ENCODE assay signal across 18 cellular contexts in the genomic region with DNA sequence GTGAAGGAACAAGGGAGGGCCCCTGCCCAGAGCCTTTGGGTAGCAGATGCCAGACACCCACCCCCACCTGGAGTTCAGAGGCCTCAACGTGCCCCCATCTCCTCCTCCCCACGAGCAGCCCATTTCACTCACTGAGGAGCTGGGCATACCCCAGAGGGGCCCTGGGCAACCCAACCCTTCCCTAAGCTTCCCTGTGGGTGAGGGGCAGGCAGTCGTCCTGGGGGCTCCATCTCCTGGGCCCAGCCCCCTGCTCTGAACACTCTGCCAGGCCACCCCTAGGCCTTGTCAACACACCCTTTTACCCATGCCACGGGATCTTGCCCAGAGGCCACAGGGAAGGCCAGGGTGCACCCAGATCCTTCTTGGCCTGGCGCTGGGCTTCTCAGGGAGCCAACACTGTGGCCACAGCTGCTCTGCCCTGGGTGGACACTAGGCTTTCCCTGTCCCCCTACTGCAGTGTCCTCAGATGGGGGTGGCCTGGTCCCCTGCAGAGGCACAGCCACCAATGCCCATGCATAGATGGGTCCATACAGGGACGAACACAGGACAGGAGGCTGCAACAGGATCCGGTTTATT. TPM values are rescaled to one million over a fixed set of nuclear protein-coding genes. Genes with fewer than 3 reads are reported as not detected.
DNase-seq lines count a peak whose midpoint lies in the region; ATAC-seq, FAIRE-seq and TF ChIP-seq lines count a peak whose summit lies in the region.
"Had no signal": no experiment of that assay in that cellular context is flagged by ENCODE, and none has a peak within 500 bp of the region (broad histone marks: within the 10 kb centered on the region; RNA-seq: fewer than 3 reads in every experiment).

No MANE protein-coding gene starts in this region.

- H3K4me1 Mint-ChIP-seq in HFFc6 (ENCODE audit: low read depth) (peaks cover 65% of the 10 kb centered on the region), neural crest cell (peaks cover 37% of the 10 kb centered on the region)

- no peak for TF ChIP-seq CTCF in HFFc6 (IDR thresholded peaks at IDR 0.05)
- TF ChIP-seq CTCF in GM12878 (IDR thresholded peaks at IDR 0.05 in 2 of 3, conservative IDR thresholded peaks at IDR 0.05 in 1 of 3; ENCODE audit: control insufficient read depth in 2 of 3, extremely low read depth in 1 of 3, insufficient read depth in 1 of 3, low read depth in 3 of 3, low read length in 3 of 3) = no peak
- TF ChIP-seq CTCF in neural crest cell (conservative IDR thresholded peaks at IDR 0.05) = no peak

- TF ChIP-seq POLR2A in GM12878 (IDR thresholded peaks at IDR 0.05; ENCODE audit: low read depth, low read length) = no peak

- CTCF ChIA-PET in GM12878 (lab: Yijun Ruan, JAX) = interaction anchor here (2.1 kb wide), 1 partner anchor 31 kb away, joined by 15 read pairs; a partner anchor contains a TSS

- no peak for TF ChIP-seq RAD21 in GM12878 (IDR thresholded peaks at IDR 0.05; ENCODE audit: insufficient read depth, low read depth, low read length)

- in situ Hi-C loops in GM12878 (cut with MboI) = no loop called here

- RAD21 ChIA-PET in GM12878 (lab: Charles Lee; ENCODE audit: unreplicated experiment) = no interaction called here

- H2AFZ ChIP-seq in ACC112 (ENCODE audit: low read length, unreplicated experiment) (no peak overlapping the region), GM12878 (ENCODE audit: control insufficient read depth, low read depth, low read length) (no peak overlapping the region)

- peaks cover 4% of the 10 kb centered on the region for H3K27me3 Mint-ChIP-seq in HFFc6 (ENCODE audit: insufficient read depth)
- H3K27me3 Mint-ChIP-seq in neural crest cell (ENCODE audit: low read depth) = peaks cover 25% of the 10 kb centered on the region

- H3K4me2 ChIP-seq in GM12878 (ENCODE audit: control insufficient read depth, insufficient read depth) = peak overlapping the region; percentile 89

- peaks cover 11% of the 10 kb centered on the region; the same call in 1 of the 2 replicates for H3K36me3 Mint-ChIP-seq in HFFc6 (ENCODE audit: low read depth)
- H3K36me3 Mint-ChIP-seq in neural crest cell (ENCODE audit: low read depth) = no peaks in the 10 kb centered on the region
- H3K36me3 Mint-ChIP-seq: activated CD8-positive, alpha-beta memory T cell treated with anti-CD3 and anti-CD28 coated beads, Interleukin-2, amount 10 ng/mL, durations not matched to agents 7 days and 5 days had no signal

- SMC1A ChIA-PET in GM12878 (lab: Charles Lee; ENCODE audit: uncharacterized antibody, unreplicated experiment) = no interaction called here

- no peak for ATAC-seq in GM12878
- no peak for ATAC-seq in HG03095 (IDR thresholded peaks at IDR 0.05; ENCODE audit: unreplicated experiment)
- ATAC-seq: activated CD8-positive, alpha-beta memory T cell treated with anti-CD3 and anti-CD28 coated beads, Interleukin-2, amount 10 ng/mL, durations not matched to agents 7 days and 5 days had no signal

- H3K27ac ChIP-seq in ACC112 (ENCODE audit: low read depth, low read length) (peak overlapping the region; percentile 64), GM12878 (ENCODE audit: control insufficient read depth, insufficient read depth) (0 out of 2 replicates have a peak overlapping the region, but pooled peaks have one; percentile 48)
- H3K27ac ChIP-seq: SJSA1 had no signal

- H3K36me3 ChIP-seq in ACC112 (ENCODE audit: insufficient read depth, low read length) (no peaks in the 10 kb centered on the region), GM12878 (ENCODE audit: control insufficient read depth in 2 of 2, insufficient read depth in 2 of 2, low read length in 1 of 2) (peaks cover 0 to 1% of the 10 kb centered on the region in 2 experiments; a peak in 2 of 4 replicates)

- TF ChIP-seq EP300 in GM12878 (IDR thresholded peaks at IDR 0.05; ENCODE audit: borderline replicate concordance in 1 of 2, control insufficient read depth in 1 of 2, low read depth in 2 of 2, low read length in 2 of 2) = no peak

- intact Hi-C loops in GM12878 (cut with micrococcal nuclease; ENCODE audit: unreplicated experiment) = loop anchor here (5.0 kb wide), 2 partner anchors 257 to 272 kb away; a partner anchor contains a TSS

- no peak for FAIRE-seq in GM12878 (lab: Jason Lieb, UNC)

- H3K9me3 Mint-ChIP-seq in HFFc6 = no peaks in the 10 kb centered on the region
- H3K9me3 Mint-ChIP-seq in neural crest cell = no peaks in the 10 kb centered on the region

- no peaks in the 10 kb centered on the region for H3K27me3 ChIP-seq in ACC112 (ENCODE audit: insufficient read depth, low read length)
- peaks cover under 1 to 1% of the 10 kb centered on the region in 2 experiments; a peak in 2 of 4 replicates for H3K27me3 ChIP-seq in GM12878 (replicated peaks in 1 of 2; ENCODE audit: control insufficient read depth in 2 of 2, insufficient read depth in 2 of 2, low read length in 1 of 2)
- H3K27me3 ChIP-seq: SJSA1 had no signal

- no peaks in the 10 kb centered on the region for H3K9me3 ChIP-seq in GM12878 (replicated peaks; ENCODE audit: control insufficient read depth, insufficient read depth, low read length)

- H3K4me3 Mint-ChIP-seq in HFFc6 (peak overlapping the region; percentile 34; the same call in 1 of the 2 replicates), neural crest cell (peak overlapping the region; percentile 95)

- 78% methylated on average over 7 of the region's 7 CpGs for WGBS in GM12878 (ENCODE audit: insufficient coverage, insufficient replicate concordance, low lambda C conversion rate, missing lambda C conversion rate)

- peak overlapping the region; percentile 98 for H3K27ac Mint-ChIP-seq in HFFc6
- no peak overlapping the region for H3K27ac Mint-ChIP-seq in neural crest cell (ENCODE audit: unreplicated experiment)
- H3K27ac Mint-ChIP-seq: progenitor cell of endocrine pancreas had no signal

- POLR2A ChIA-PET in GM12878 (lab: Charles Lee) = interaction anchor here (0.6 to 1.2 kb wide), 4 partner anchors 14 to 304 kb away, joined by 3 to 8 read pairs (median 4); a partner anchor contains a TSS

- DNase-seq in HFFc6 (no peak), GM12878 (ENCODE audit: low read depth, low spot score) (no peak), neural crest cell (ENCODE audit: low read depth, low spot score) (no peak), NCI-H1105 treated with DMSO at 0.1 percent for 48 hours (lab: John Stamatoyannopoulos, UW) (no peak), MV-4-11 (lab: John Stamatoyannopoulos, UW) (no peak), COR-L47 (lab: John Stamatoyannopoulos, UW) (no peak)
- DNase-seq: activated CD8-positive, alpha-beta memory T cell treated with anti-CD3 and anti-CD28 coated beads, Interleukin-2, amount 10 ng/mL, durations not matched to agents 7 days and 5 days; midbrain; NCI-H1417 treated with DMSO at 0.1 percent for 48 hours; NCI-H748 treated with DMSO at 0.1 percent for 48 hours; stimulated activated CD4-positive, alpha-beta T cell treated with anti-CD3 and anti-CD28 coated beads, Interleukin-2, amount 100 ng/mL, for 48 hours; stimulated activated naive CD4-positive, alpha-beta T cell treated with Interleukin-2 at 50 U/mL for 16 hours had no signal

- H3K4me3 ChIP-seq in ACC112 (ENCODE audit: low read depth, low read length) (0 out of 2 replicates have a peak overlapping the region, but pooled peaks have one; percentile 5), GM12878 (peak overlapping the region; percentile 95; the same call in 1 of the 2 replicates)
- H3K4me3 ChIP-seq: SJSA1 had no signal

- BruUV-seq in GM12878 (replicated peaks; lab: Mats Ljungman, UMichigan) = no TSS peak

- H3K9ac ChIP-seq in GM12878 (ENCODE audit: control insufficient read depth, insufficient read depth, low read length) = no peak overlapping the region

- H3K4me1 ChIP-seq in ACC112 (ENCODE audit: control insufficient read depth, insufficient read depth, low read length, unreplicated experiment) (peaks cover 29% of the 10 kb centered on the region), GM12878 (ENCODE audit: control insufficient read depth, insufficient read depth, low read length) (peaks cover 36% of the 10 kb centered on the region)

- no peaks in the 10 kb centered on the region for H4K20me1 ChIP-seq in GM12878 (ENCODE audit: control insufficient read depth, insufficient read depth)

- H3K79me2 ChIP-seq in ACC112 (ENCODE audit: control insufficient read depth, insufficient read depth, low read length, unreplicated experiment) (peaks cover 37% of the 10 kb centered on the region), GM12878 (ENCODE audit: control insufficient read depth, insufficient read depth, low read length) (peaks cover 49% of the 10 kb centered on the region)

RNA-seq across cellular contexts. Expression of a gene that starts 3.4 kb away (rescaled TPM):
- 100 to 1,000 TPM; 102 to 124 (median 108) TPM for total RNA-seq in HFFc6 (2021; fragmentation: NEBNext Ultra II Directional; extraction: Animal tissue kit (Norgen Biotek cat#: 25700))
- total RNA-seq in GM12878 (2013; cell fraction: nucleolus; rRNA removed) = 13.4 and 14.8 TPM in 2 replicates
- total RNA-seq in GM12878 (2014; rRNA removed) (64.5 and 75.9 TPM in 2 replicates), GM12878 (2014; rRNA removed; fragmentation: Illumina TruSeq; extraction: Trizol) (18.9 and 20.2 TPM in 2 replicates), GM12878 (2021) (79.0 and 90.6 TPM in 2 replicates), neural crest cell (172 and 173 TPM in 2 replicates)
- polyA plus RNA-seq in GM12878 (2011; ENCODE audit: low read depth) = 30.4 TPM
- polyA plus RNA-seq in GM12878 (2011; rRNA removed) (9.9 and 21.2 TPM in 2 replicates), GM12878 (2014; fragmentation: Illumina TruSeq; extraction: Trizol) (10.8 and 27.5 TPM in 2 replicates), GM12878 (2014; fragmentation: Nextera tagmentation; extraction: Ambion mirVana) (1 to 10 TPM; 2.3 to 7.8 TPM), GM12878 (2014; rRNA removed) (59.8 and 67.2 TPM in 2 replicates), GM12878 (2016; fragmentation: Nextera tagmentation; extraction: Ambion mirVana) (10 to 100 TPM; 33.2 to 75.3 TPM)
- 54.7 and 56.4 TPM in 2 replicates for polyA plus RNA-seq in GM12878 (2011; cell fraction: cytosol; rRNA removed)
- polyA plus RNA-seq in GM12878 (2011; cell fraction: nucleus; rRNA removed) = 41.4 and 46.8 TPM in 2 replicates
- polyA plus RNA-seq in GM12878 (2012) = 57.4 and 70.6 TPM in 2 replicates
- polyA minus RNA-seq in GM12878 (2011; rRNA and poly(A)+ RNA removed) = 17.8 and 31.0 TPM in 2 replicates
- 17.1 and 18.1 TPM in 2 replicates for polyA minus RNA-seq in GM12878 (2011; cell fraction: cytosol; rRNA and poly(A)+ RNA removed)
- 8.6 and 17.0 TPM in 2 replicates for polyA minus RNA-seq in GM12878 (2011; cell fraction: nucleus; rRNA and poly(A)+ RNA removed)

RNA-seq across cellular contexts. Expression of a gene that starts 25.0 kb away (rescaled TPM):
- total RNA-seq in HFFc6 (2021; fragmentation: NEBNext Ultra II Directional; extraction: Animal tissue kit (Norgen Biotek cat#: 25700)) = not detected
- total RNA-seq in GM12878 (2013; cell fraction: nucleolus; rRNA removed) = not detected in 2 replicates
- not detected in 2 replicates for total RNA-seq in GM12878 (2014; rRNA removed)
- not detected in 2 replicates for total RNA-seq in GM12878 (2014; rRNA removed; fragmentation: Illumina TruSeq; extraction: Trizol)
- not detected in 2 replicates for total RNA-seq in GM12878 (2021)
- polyA plus RNA-seq in GM12878 (2011; ENCODE audit: low read depth) = not detected
- not detected in 2 replicates for polyA plus RNA-seq in GM12878 (2011; rRNA removed)
- polyA plus RNA-seq in GM12878 (2011; cell fraction: cytosol; rRNA removed) = not detected in 2 replicates
- polyA plus RNA-seq in GM12878 (2011; cell fraction: nucleus; rRNA removed) = not detected in 2 replicates
- not detected in 2 replicates for polyA plus RNA-seq in GM12878 (2012)
- not detected in 2 replicates for polyA plus RNA-seq in GM12878 (2014; fragmentation: Illumina TruSeq; extraction: Trizol)
- polyA plus RNA-seq in GM12878 (2014; fragmentation: Nextera tagmentation; extraction: Ambion mirVana) = not detected
- polyA plus RNA-seq in GM12878 (2014; rRNA removed) = not detected in 2 replicates
- not detected for polyA plus RNA-seq in GM12878 (2016; fragmentation: Nextera tagmentation; extraction: Ambion mirVana)
- not detected in 2 replicates for polyA minus RNA-seq in GM12878 (2011; rRNA and poly(A)+ RNA removed)
- not detected in 2 replicates for polyA minus RNA-seq in GM12878 (2011; cell fraction: cytosol; rRNA and poly(A)+ RNA removed)
- polyA minus RNA-seq in GM12878 (2011; cell fraction: nucleus; rRNA and poly(A)+ RNA removed) = not detected in 2 replicates
- not detected in 2 replicates for total RNA-seq in neural crest cell
- total RNA-seq: activated CD8-positive, alpha-beta memory T cell treated with anti-CD3 and anti-CD28 coated beads, Interleukin-2, amount 10 ng/mL, durations not matched to agents 7 days and 5 days; epithelial cell of proximal tubule; H4; progenitor cell of endocrine pancreas; SJSA1 had no signal

RNA-seq across cellular contexts. Expression of a gene that starts 30.7 kb away (rescaled TPM):
- 10 to 100 TPM; 16.6 to 19.2 (median 17.6) TPM for total RNA-seq in HFFc6 (2021; fragmentation: NEBNext Ultra II Directional; extraction: Animal tissue kit (Norgen Biotek cat#: 25700))
- 9.8 and 14.9 TPM in 2 replicates for total RNA-seq in GM12878 (2013; cell fraction: nucleolus; rRNA removed)
- 12.5 and 13.5 TPM in 2 replicates for total RNA-seq in GM12878 (2014; rRNA removed)
- total RNA-seq in GM12878 (2014; rRNA removed; fragmentation: Illumina TruSeq; extraction: Trizol) = 6.0 and 6.4 TPM in 2 replicates
- total RNA-seq in GM12878 (2021) = 17.9 and 18.3 TPM in 2 replicates
- 4.2 TPM for polyA plus RNA-seq in GM12878 (2011; ENCODE audit: low read depth)
- polyA plus RNA-seq in GM12878 (2011; rRNA removed) = 5.7 and 10.2 TPM in 2 replicates
- polyA plus RNA-seq in GM12878 (2011; cell fraction: cytosol; rRNA removed) = 12.9 and 18.4 TPM in 2 replicates
- 17.2 and 24.5 TPM in 2 replicates for polyA plus RNA-seq in GM12878 (2011; cell fraction: nucleus; rRNA removed)
- polyA plus RNA-seq in GM12878 (2012) = 10.5 and 11.6 TPM in 2 replicates
- polyA plus RNA-seq in GM12878 (2014; fragmentation: Illumina TruSeq; extraction: Trizol) = 0.89 and 6.3 TPM in 2 replicates
- 1 to 10 TPM in 1 of 2 experiments, under 1 TPM in 1; 0.14 to 1.0 TPM for polyA plus RNA-seq in GM12878 (2014; fragmentation: Nextera tagmentation; extraction: Ambion mirVana)
- 16.2 and 16.9 TPM in 2 replicates for polyA plus RNA-seq in GM12878 (2014; rRNA removed)
- 10 to 100 TPM; 14.2 to 15.0 TPM for polyA plus RNA-seq in GM12878 (2016; fragmentation: Nextera tagmentation; extraction: Ambion mirVana)
- polyA minus RNA-seq in GM12878 (2011; rRNA and poly(A)+ RNA removed) = 2.9 and 7.7 TPM in 2 replicates
- 5.6 TPM in 2 replicates for polyA minus RNA-seq in GM12878 (2011; cell fraction: cytosol; rRNA and poly(A)+ RNA removed)
- 3.7 and 6.9 TPM in 2 replicates for polyA minus RNA-seq in GM12878 (2011; cell fraction: nucleus; rRNA and poly(A)+ RNA removed)
- total RNA-seq in neural crest cell = 22.7 and 23.5 TPM in 2 replicates

RNA-seq across cellular contexts. Expression of a gene that starts 44.0 kb away (rescaled TPM):
- not detected for total RNA-seq in HFFc6 (2021; fragmentation: NEBNext Ultra II Directional; extraction: Animal tissue kit (Norgen Biotek cat#: 25700))
- total RNA-seq in GM12878 (2013; cell fraction: nucleolus; rRNA removed) = not detected in 2 replicates
- 0.17 TPM in 1 of 2 replicates, not detected in the other for total RNA-seq in GM12878 (2014; rRNA removed)
- not detected in 2 replicates for total RNA-seq in GM12878 (2014; rRNA removed; fragmentation: Illumina TruSeq; extraction: Trizol)
- not detected in 2 replicates for total RNA-seq in GM12878 (2021)
- not detected for polyA plus RNA-seq in GM12878 (2011; ENCODE audit: low read depth)
- polyA plus RNA-seq in GM12878 (2011; rRNA removed) = not detected in 2 replicates
- not detected in 2 replicates for polyA plus RNA-seq in GM12878 (2011; cell fraction: cytosol; rRNA removed)
- not detected in 2 replicates for polyA plus RNA-seq in GM12878 (2011; cell fraction: nucleus; rRNA removed)
- polyA plus RNA-seq in GM12878 (2012) = not detected in 2 replicates
- 0.03 TPM in 1 of 2 replicates, not detected in the other for polyA plus RNA-seq in GM12878 (2014; fragmentation: Illumina TruSeq; extraction: Trizol)
- not detected for polyA plus RNA-seq in GM12878 (2014; fragmentation: Nextera tagmentation; extraction: Ambion mirVana)
- polyA plus RNA-seq in GM12878 (2014; rRNA removed) = not detected in 2 replicates
- not detected for polyA plus RNA-seq in GM12878 (2016; fragmentation: Nextera tagmentation; extraction: Ambion mirVana)
- not detected in 2 replicates for polyA minus RNA-seq in GM12878 (2011; rRNA and poly(A)+ RNA removed)
- not detected in 2 replicates for polyA minus RNA-seq in GM12878 (2011; cell fraction: cytosol; rRNA and poly(A)+ RNA removed)
- not detected in 2 replicates for polyA minus RNA-seq in GM12878 (2011; cell fraction: nucleus; rRNA and poly(A)+ RNA removed)
- not detected in 2 replicates for total RNA-seq in neural crest cell
- total RNA-seq: activated CD8-positive, alpha-beta memory T cell treated with anti-CD3 and anti-CD28 coated beads, Interleukin-2, amount 10 ng/mL, durations not matched to agents 7 days and 5 days; epithelial cell of proximal tubule; H4; progenitor cell of endocrine pancreas; SJSA1 had no signal

RNA-seq across cellular contexts. Expression of a gene that starts 52.9 kb away (rescaled TPM):
- total RNA-seq in HFFc6 (2021; fragmentation: NEBNext Ultra II Directional; extraction: Animal tissue kit (Norgen Biotek cat#: 25700)) = 10 to 100 TPM; 46.1 to 57.9 (median 53.7) TPM
- 36.2 and 39.9 TPM in 2 replicates for total RNA-seq in GM12878 (2013; cell fraction: nucleolus; rRNA removed)
- total RNA-seq in GM12878 (2014; rRNA removed) = 19.5 and 20.7 TPM in 2 replicates
- 7.6 and 10.2 TPM in 2 replicates for total RNA-seq in GM12878 (2014; rRNA removed; fragmentation: Illumina TruSeq; extraction: Trizol)
- 25.9 and 27.4 TPM in 2 replicates for total RNA-seq in GM12878 (2021)
- 7.8 TPM for polyA plus RNA-seq in GM12878 (2011; ENCODE audit: low read depth)
- 7.2 and 14.5 TPM in 2 replicates for polyA plus RNA-seq in GM12878 (2011; rRNA removed)
- polyA plus RNA-seq in GM12878 (2011; cell fraction: cytosol; rRNA removed) = 20.5 and 24.0 TPM in 2 replicates
- polyA plus RNA-seq in GM12878 (2011; cell fraction: nucleus; rRNA removed) = 20.9 and 26.4 TPM in 2 replicates
- 12.1 and 14.4 TPM in 2 replicates for polyA plus RNA-seq in GM12878 (2012)
- 12.0 and 14.5 TPM in 2 replicates for polyA plus RNA-seq in GM12878 (2014; fragmentation: Illumina TruSeq; extraction: Trizol)
- under 1 TPM; 0.19 to 0.44 TPM for polyA plus RNA-seq in GM12878 (2014; fragmentation: Nextera tagmentation; extraction: Ambion mirVana)
- polyA plus RNA-seq in GM12878 (2014; rRNA removed) = 17.5 and 18.7 TPM in 2 replicates
- 10 to 100 TPM; 24.1 to 28.4 TPM for polyA plus RNA-seq in GM12878 (2016; fragmentation: Nextera tagmentation; extraction: Ambion mirVana)
- polyA minus RNA-seq in GM12878 (2011; rRNA and poly(A)+ RNA removed) = 14.9 and 21.1 TPM in 2 replicates
- 8.4 and 8.5 TPM in 2 replicates for polyA minus RNA-seq in GM12878 (2011; cell fraction: cytosol; rRNA and poly(A)+ RNA removed)
- polyA minus RNA-seq in GM12878 (2011; cell fraction: nucleus; rRNA and poly(A)+ RNA removed) = 9.8 and 16.3 TPM in 2 replicates
- 83.6 and 91.6 TPM in 2 replicates for total RNA-seq in neural crest cell
